Comparison of ENCODE assay signal across 21 cellular contexts in the genomic region with DNA sequence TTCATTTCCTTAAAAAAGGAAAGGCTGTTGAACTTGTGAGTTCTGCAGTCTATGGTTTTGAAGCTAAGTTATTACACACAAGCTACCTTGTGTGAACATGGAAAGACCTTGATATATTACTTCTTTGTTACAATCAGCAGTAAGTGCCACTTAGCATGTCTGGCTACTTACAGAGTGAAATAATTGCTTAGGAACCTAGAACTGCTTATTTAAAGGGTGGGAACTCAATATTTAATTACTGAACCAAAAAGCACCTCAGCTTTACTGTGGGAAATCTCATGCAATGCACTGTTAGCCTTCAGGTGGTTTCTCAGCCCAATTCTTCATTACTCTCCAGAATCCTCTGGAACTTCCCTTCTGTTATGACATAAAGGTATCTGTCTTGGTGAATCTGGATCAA. TPM values are rescaled to one million over a fixed set of nuclear protein-coding genes. Genes with fewer than 3 reads are reported as not detected.
DNase-seq lines count a peak whose midpoint lies in the region; ATAC-seq, FAIRE-seq and TF ChIP-seq lines count a peak whose summit lies in the region.
"Had no signal": no experiment of that assay in that cellular context is flagged by ENCODE, and none has a peak within 500 bp of the region (broad histone marks: within the 10 kb centered on the region; RNA-seq: fewer than 3 reads in every experiment).

No MANE protein-coding gene starts in this region.

- H3K9ac ChIP-seq in mammary epithelial cell (ENCODE audit: insufficient read depth, low read length) (peak overlapping the region; percentile 65), mesenchymal stem cell (ENCODE audit: low read length) (peak overlapping the region; percentile 68)

- H2BK5ac ChIP-seq in mesenchymal stem cell (ENCODE audit: low read depth, low read length, poor library complexity, severe bottlenecking), result no peak overlapping the region

- TF ChIP-seq CTCF in mammary epithelial cell (conservative IDR thresholded peaks at IDR 0.05 in 1 of 2, IDR thresholded peaks at IDR 0.05 in 1 of 2; ENCODE audit: extremely low read depth in 1 of 2, insufficient read depth in 1 of 2, low read depth in 1 of 2, low read length in 2 of 2) (no peak), upper lobe of left lung (IDR thresholded peaks at IDR 0.05) (no peak)

- H4K20me1 ChIP-seq in mammary epithelial cell (ENCODE audit: insufficient read depth, low read length), result no peaks in the 10 kb centered on the region

- H2BK12ac ChIP-seq in mesenchymal stem cell (ENCODE audit: low read length in 2 of 2), result no peak overlapping the region

- no peak overlapping the region for H3K4me3 ChIP-seq in mammary epithelial cell (replicated peaks in 1 of 3; ENCODE audit: insufficient read depth in 1 of 3, low read depth in 2 of 3, low read length in 3 of 3)
- no peak overlapping the region for H3K4me3 ChIP-seq in mesenchymal stem cell (ENCODE audit: insufficient read depth in 1 of 2, low read depth in 1 of 2, low read length in 2 of 2)
- H3K4me3 ChIP-seq in upper lobe of left lung, result no peak overlapping the region
- H3K4me3 ChIP-seq: tibial nerve had no signal

- no peaks in the 10 kb centered on the region for H3K27me3 ChIP-seq in mammary epithelial cell (ENCODE audit: insufficient read depth, low read length)
- no peaks in the 10 kb centered on the region for H3K27me3 ChIP-seq in mesenchymal stem cell (ENCODE audit: control insufficient read depth in 1 of 2, insufficient read depth in 1 of 2, low read length in 2 of 2)
- H3K27me3 ChIP-seq in upper lobe of left lung, result no peaks in the 10 kb centered on the region
- H3K27me3 ChIP-seq: tibial nerve had no signal

- H3K36me3 ChIP-seq in mammary epithelial cell (ENCODE audit: insufficient read depth, low read length) (peaks cover 19% of the 10 kb centered on the region), mesenchymal stem cell (ENCODE audit: control insufficient read depth in 1 of 2, insufficient read depth in 2 of 2, low read depth in 1 of 2, low read length in 2 of 2) (peaks cover 6 to 15% of the 10 kb centered on the region in 2 experiments), upper lobe of left lung (no peaks in the 10 kb centered on the region)
- H3K36me3 ChIP-seq: tibial nerve had no signal

- dilution Hi-C loops in mammary epithelial cell (cut with HindIII; ENCODE audit: low sequenced_read_pairs), result no loop called here

- intact Hi-C loops in mammary epithelial cell (cut with micrococcal nuclease), result loop anchor here (5.0 kb wide), 1 partner anchor 82 kb away; no protein-coding TSS in a partner anchor

- in situ Hi-C loops in mammary epithelial cell (cut with MboI; ENCODE audit: low sequenced_read_pairs in 2 of 2), result no loop called here

- ATAC-seq in upper lobe of left lung (ENCODE audit: low FRiP score in 2 of 2), result no peak

- no peak overlapping the region for H4K8ac ChIP-seq in mesenchymal stem cell (ENCODE audit: low read length)

- H3K9me3 ChIP-seq in mammary epithelial cell (replicated peaks; ENCODE audit: insufficient read depth, low read length), result no peaks in the 10 kb centered on the region
- H3K9me3 ChIP-seq in mesenchymal stem cell (ENCODE audit: control insufficient read depth, low read length), result no peaks in the 10 kb centered on the region
- H3K9me3 ChIP-seq in upper lobe of left lung, result no peaks in the 10 kb centered on the region
- H3K9me3 ChIP-seq: tibial nerve had no signal

- peak overlapping the region; percentile 59 for H3K4me2 ChIP-seq in mammary epithelial cell (ENCODE audit: insufficient read depth, low read depth, low read length)
- no peak overlapping the region for H3K4me2 ChIP-seq in mesenchymal stem cell (ENCODE audit: low read length, poor library complexity, severe bottlenecking)

- no peak overlapping the region for H2AFZ ChIP-seq in mammary epithelial cell (ENCODE audit: low read depth, low read length)
- H2AFZ ChIP-seq in mesenchymal stem cell (ENCODE audit: low read depth, low read length), result no peak overlapping the region

- DNase-seq in NCI-H146 (lab: John Stamatoyannopoulos, UW), result peak; percentile 38
- DNase-seq in mammary epithelial cell, result peak; percentile 52
- DNase-seq in mesenchymal stem cell, result no peak
- DNase-seq in activated effector memory CD4-positive, alpha-beta T cell treated with Interleukin-2 at 50 U/mL for 16 hours, result no peak
- DNase-seq in NCI-H2196 (lab: John Stamatoyannopoulos, UW; ENCODE audit: unreplicated experiment), result no peak
- DNase-seq in upper lobe of left lung, result no peak
- no peak for DNase-seq in germinal center (ENCODE audit: low spot score)
- DNase-seq: activated B cell treated with CpG ODN at 0.5 μM for 24 hours; activated CD4-positive, alpha-beta memory T cell treated with anti-CD3 and anti-CD28 coated beads for 36 hours; activated naive CD4-positive, alpha-beta T cell treated with Interleukin-2 at 50 U/mL for 16 hours; activated T-cell treated with anti-CD3 and anti-CD28 coated beads, Interleukin-2, amount 50 U/mL, for 1 hour; amniotic stem cell; central memory CD4-positive, alpha-beta T cell; DMS 273 treated with DMSO at 0.1 percent for 48 hours; GF-D8; midbrain; nephron progenitor cell; stimulated activated naive CD4-positive, alpha-beta T cell treated with Interleukin-2 at 50 U/mL for 16 hours; T1000 had no signal

- H3K79me2 ChIP-seq in mammary epithelial cell (ENCODE audit: insufficient read depth, low read length), result peaks cover 46% of the 10 kb centered on the region

- H3K18ac ChIP-seq in mesenchymal stem cell (ENCODE audit: low read depth in 1 of 2, low read length in 2 of 2), result no peak overlapping the region

- FAIRE-seq in G401.6 (lab: Jason Lieb, UNC), result peak; percentile 60

- H3K27ac ChIP-seq in mammary epithelial cell (ENCODE audit: insufficient read depth, low read depth, low read length) (peak overlapping the region; percentile 98), mesenchymal stem cell (ENCODE audit: low read length, poor library complexity, severe bottlenecking) (peak overlapping the region; percentile 93), upper lobe of left lung (no peak overlapping the region)

- H3K4ac ChIP-seq in mesenchymal stem cell (ENCODE audit: low read depth in 1 of 2, low read length in 2 of 2), result no peak overlapping the region

- no peak overlapping the region for H4K91ac ChIP-seq in mesenchymal stem cell (ENCODE audit: low read length)

- no peak overlapping the region for H3K23ac ChIP-seq in mesenchymal stem cell (ENCODE audit: low read length in 2 of 2)

- TF ChIP-seq EP300 in upper lobe of left lung (IDR thresholded peaks at IDR 0.05), result no peak

- H3K79me1 ChIP-seq in mesenchymal stem cell (replicated peaks; ENCODE audit: low read length, poor library complexity, severe bottlenecking), result peaks cover 6% of the 10 kb centered on the region

- no peak for TF ChIP-seq POLR2A in upper lobe of left lung (IDR thresholded peaks at IDR 0.05)

- no TSS peak for BruUV-seq in mammary epithelial cell (replicated peaks; lab: Mats Ljungman, UMichigan)

- CTCF ChIA-PET in mammary epithelial cell (lab: Charles Lee; ENCODE audit: low non-redundant PET), result interaction anchor here (0.6 kb wide), 1 partner anchor 353 kb away, joined by 9 read pairs; no protein-coding TSS in a partner anchor

- peak overlapping the region; percentile 63 for H2AK5ac ChIP-seq in mesenchymal stem cell (ENCODE audit: low read length, severe bottlenecking)

- H3K4me1 ChIP-seq in mammary epithelial cell (ENCODE audit: insufficient read depth, low read length) (peaks cover 41% of the 10 kb centered on the region), mesenchymal stem cell (ENCODE audit: control insufficient read depth, insufficient read depth, low read depth, low read length) (peaks cover 7% of the 10 kb centered on the region), upper lobe of left lung (peaks cover 0 to 7% (median 5%) of the 10 kb centered on the region in 4 donors)

- H2BK15ac ChIP-seq in mesenchymal stem cell (ENCODE audit: low read depth, poor library complexity, severe bottlenecking), result no peak overlapping the region

- H3K14ac ChIP-seq in mesenchymal stem cell (ENCODE audit: low read length in 2 of 2), result no peak overlapping the region

- no peak overlapping the region for H2BK120ac ChIP-seq in mesenchymal stem cell (ENCODE audit: low read depth, low read length)

RNA-seq across cellular contexts. Expression of a gene that starts 17.9 kb away (rescaled TPM):
- total RNA-seq in mammary epithelial cell, result 100 to 1,000 TPM; 266 to 424 TPM
- 159 TPM for polyA plus RNA-seq in mammary epithelial cell
- polyA minus RNA-seq in mammary epithelial cell, result 226 TPM
- 54.7 TPM for polyA plus RNA-seq in mesenchymal stem cell (2013, experiment 1 of 2)
- polyA plus RNA-seq in mesenchymal stem cell (2013, experiment 2 of 2), result 58.3 TPM
- total RNA-seq in upper lobe of left lung, result 10 to 100 TPM; 13.6 to 69.8 (median 26.1) TPM

Comparison
In these comparisons a context has a peak if more than half of its experiments do, and no peak if none do; other contexts are left out.
1. DNase-seq: peak in NCI-H146 (single experiment) and mammary epithelial cell (single experiment); none in mesenchymal stem cell (single experiment), activated effector memory CD4-positive, alpha-beta T cell treated with Interleukin-2 at 50 U/mL for 16 hours (single experiment), NCI-H2196 (single experiment), upper lobe of left lung (0 of 2) and germinal center (single experiment).
2. H3K27ac ChIP-seq: peak in mammary epithelial cell (single experiment) and mesenchymal stem cell (single experiment); none in upper lobe of left lung (0 of 4).